14 cellular contexts compared by ENCODE assay signal in genomic region chr4:153131478-153132069, GRCh38.
A peak's percentile ranks its signal among the peaks of the same experiment; 100 is the strongest.
DNase-seq lines count a peak whose midpoint lies in the region; ATAC-seq and TF ChIP-seq lines count a peak whose summit lies in the region.
"Had no signal": no experiment of that assay in that cellular context is flagged by ENCODE, and none has a peak within 500 bp of the region (broad histone marks: within the 10 kb centered on the region; RNA-seq: fewer than 3 reads in every experiment).

No MANE protein-coding gene starts in this region.

- no peaks in the 10 kb centered on the region for H3F3A ChIP-seq in PC-3 (ENCODE audit: low read length, unreplicated experiment)

- no peak overlapping the region for H3K27ac Mint-ChIP-seq in activated CD8-positive, alpha-beta T cell treated with anti-CD3 and anti-CD28 coated beads for 36 hours
- H3K27ac Mint-ChIP-seq in activated CD8-positive, alpha-beta T cell treated with anti-CD3 and anti-CD28 coated beads, Interleukin-2, amount 10 ng/mL, durations not matched to agents 7 days and 5 days: no peak overlapping the region
- no peak overlapping the region for H3K27ac Mint-ChIP-seq in type B pancreatic cell
- H3K27ac Mint-ChIP-seq: stimulated activated naive CD8-positive, alpha-beta T cell treated with anti-CD3 and anti-CD28 coated beads, Interleukin-15, Interleukin-2, amounts not matched to agents 100 ng/mL and 50 ng/mL, for 24 hours had no signal

- intact Hi-C loops in activated CD8-positive, alpha-beta T cell treated with anti-CD3 and anti-CD28 coated beads for 36 hours (cut with micrococcal nuclease): no loop called here
- intact Hi-C loops in PC-3 (cut with micrococcal nuclease): no loop called here

- peaks cover 6% of the 10 kb centered on the region for H3K27me3 Mint-ChIP-seq in activated CD8-positive, alpha-beta T cell treated with anti-CD3 and anti-CD28 coated beads for 36 hours
- H3K27me3 Mint-ChIP-seq in activated CD8-positive, alpha-beta T cell treated with anti-CD3 and anti-CD28 coated beads, Interleukin-2, amount 10 ng/mL, durations not matched to agents 7 days and 5 days (ENCODE audit: low read depth): peaks cover 34% of the 10 kb centered on the region
- no peaks in the 10 kb centered on the region for H3K27me3 Mint-ChIP-seq in type B pancreatic cell

- TF ChIP-seq CTCF in activated CD8-positive, alpha-beta T cell treated with anti-CD3 and anti-CD28 coated beads for 36 hours (IDR thresholded peaks at IDR 0.05): peak; percentile 43
- peak; percentile 46; the same call in 1 of the 2 replicates for TF ChIP-seq CTCF in PC-3 (conservative IDR thresholded peaks at IDR 0.05; ENCODE audit: low read depth, low read length)
- no peak for TF ChIP-seq CTCF in foreskin fibroblast (IDR thresholded peaks at IDR 0.05; ENCODE audit: low read depth, low read length)
- peak; percentile 56 for TF ChIP-seq CTCF in type B pancreatic cell (conservative IDR thresholded peaks at IDR 0.05)

- H3K4me1 ChIP-seq in PC-3 (ENCODE audit: insufficient read depth, low read length) (no peaks in the 10 kb centered on the region), HAP-1 (peaks cover 7% of the 10 kb centered on the region)
- H3K4me1 ChIP-seq: Peyer's patch had no signal

- DNase-seq in activated CD8-positive, alpha-beta T cell treated with anti-CD3 and anti-CD28 coated beads for 36 hours: no peak
- no peak for DNase-seq in activated CD8-positive, alpha-beta T cell treated with anti-CD3 and anti-CD28 coated beads, Interleukin-2, amount 10 ng/mL, durations not matched to agents 7 days and 5 days
- DNase-seq in PC-3 (no peak), foreskin fibroblast (peak; percentile 57 to 80), type B pancreatic cell (ENCODE audit: extremely low spot score, unreplicated experiment) (no peak), HAP-1 (ENCODE audit: low spot score in 2 of 2) (no peak), left lobe of liver (ENCODE audit: low spot score) (no peak)
- DNase-seq: activated T-cell treated with anti-CD3 and anti-CD28 coated beads, Interleukin-2, amount 50 U/mL, for 48 hours; GDM1; left cardiac atrium; Peyer's patch; stimulated activated CD4-positive, alpha-beta T cell treated with anti-CD3 and anti-CD28 coated beads, Interleukin-2, amount 100 ng/mL, for 24 hours had no signal

- H3K9me3 Mint-ChIP-seq in activated CD8-positive, alpha-beta T cell treated with anti-CD3 and anti-CD28 coated beads for 36 hours: no peaks in the 10 kb centered on the region
- H3K9me3 Mint-ChIP-seq in activated CD8-positive, alpha-beta T cell treated with anti-CD3 and anti-CD28 coated beads, Interleukin-2, amount 10 ng/mL, durations not matched to agents 7 days and 5 days (ENCODE audit: insufficient read depth): peaks cover 10% of the 10 kb centered on the region
- no peaks in the 10 kb centered on the region for H3K9me3 Mint-ChIP-seq in type B pancreatic cell
- H3K9me3 Mint-ChIP-seq: stimulated activated naive CD8-positive, alpha-beta T cell treated with anti-CD3 and anti-CD28 coated beads, Interleukin-15, Interleukin-2, amounts not matched to agents 100 ng/mL and 50 ng/mL, for 24 hours had no signal

- H3K4me3 Mint-ChIP-seq in activated CD8-positive, alpha-beta T cell treated with anti-CD3 and anti-CD28 coated beads for 36 hours: no peak overlapping the region
- no peak overlapping the region for H3K4me3 Mint-ChIP-seq in activated CD8-positive, alpha-beta T cell treated with anti-CD3 and anti-CD28 coated beads, Interleukin-2, amount 10 ng/mL, durations not matched to agents 7 days and 5 days
- H3K4me3 Mint-ChIP-seq in type B pancreatic cell: no peak overlapping the region
- H3K4me3 Mint-ChIP-seq: stimulated activated naive CD8-positive, alpha-beta T cell treated with anti-CD3 and anti-CD28 coated beads, Interleukin-15, Interleukin-2, amounts not matched to agents 100 ng/mL and 50 ng/mL, for 24 hours had no signal

- H3K9me2 ChIP-seq in PC-3 (replicated peaks; ENCODE audit: low read length): no peaks in the 10 kb centered on the region

- H3K36me3 ChIP-seq in PC-3 (ENCODE audit: low read depth, low read length): no peaks in the 10 kb centered on the region
- no peaks in the 10 kb centered on the region for H3K36me3 ChIP-seq in HAP-1 (replicated peaks)
- H3K36me3 ChIP-seq: Peyer's patch had no signal

- no peak overlapping the region for H3K27ac ChIP-seq in PC-3 (ENCODE audit: low read length)
- H3K27ac ChIP-seq: Peyer's patch had no signal

- POLR2A ChIA-PET in activated CD8-positive, alpha-beta T cell treated with anti-CD3 and anti-CD28 coated beads for 36 hours (lab: Charles Lee): no interaction called here
- POLR2A ChIA-PET in activated CD8-positive, alpha-beta T cell treated with anti-CD3 and anti-CD28 coated beads, Interleukin-2, amount 10 ng/mL, durations not matched to agents 7 days and 5 days (lab: Charles Lee): interaction anchor here (0.5 kb wide), 1 partner anchor 27 kb away, joined by 3 read pairs; no protein-coding TSS in a partner anchor
- POLR2A ChIA-PET in PC-3 (lab: Charles Lee; ENCODE audit: unreplicated experiment): no interaction called here

- peaks cover 22% of the 10 kb centered on the region for H3K4me1 Mint-ChIP-seq in activated CD8-positive, alpha-beta T cell treated with anti-CD3 and anti-CD28 coated beads for 36 hours (ENCODE audit: low read depth)
- peaks cover 29% of the 10 kb centered on the region for H3K4me1 Mint-ChIP-seq in activated CD8-positive, alpha-beta T cell treated with anti-CD3 and anti-CD28 coated beads, Interleukin-2, amount 10 ng/mL, durations not matched to agents 7 days and 5 days (ENCODE audit: low read depth)
- H3K4me1 Mint-ChIP-seq in type B pancreatic cell (ENCODE audit: unreplicated experiment): peaks cover 9% of the 10 kb centered on the region

- no peak overlapping the region for H2AFZ ChIP-seq in PC-3 (ENCODE audit: low read length)

- BruUV-seq in PC-3 (replicated peaks; lab: Mats Ljungman, UMichigan): no TSS peak

- H3K4me2 ChIP-seq in PC-3 (ENCODE audit: low read length): no peak overlapping the region

- H4K20me1 ChIP-seq in PC-3 (ENCODE audit: low read length): no peaks in the 10 kb centered on the region

- H3K27me3 ChIP-seq in PC-3 (ENCODE audit: low read length) (no peaks in the 10 kb centered on the region), HAP-1 (ENCODE audit: low read depth) (no peaks in the 10 kb centered on the region)
- H3K27me3 ChIP-seq: Peyer's patch had no signal

- CTCF ChIA-PET in activated CD8-positive, alpha-beta T cell treated with anti-CD3 and anti-CD28 coated beads for 36 hours (lab: Charles Lee): interaction anchor here (0.9 to 4.4 kb wide), 10 partner anchors 11 to 512 kb away, joined by 3 to 39 read pairs (median 4); no protein-coding TSS in a partner anchor
- CTCF ChIA-PET in activated CD8-positive, alpha-beta T cell treated with anti-CD3 and anti-CD28 coated beads, Interleukin-2, amount 10 ng/mL, durations not matched to agents 7 days and 5 days (lab: Charles Lee): interaction anchor here (1.0 to 2.1 kb wide), 5 partner anchors 11 to 48 kb away, joined by 3 to 8 read pairs (median 5); no protein-coding TSS in a partner anchor
- CTCF ChIA-PET in PC-3 (lab: Charles Lee): no interaction called here

- H3K79me2 ChIP-seq in PC-3 (ENCODE audit: low read length): no peaks in the 10 kb centered on the region

- no peak overlapping the region for H3K9ac ChIP-seq in PC-3 (ENCODE audit: low read length)

- in situ Hi-C loops in HAP-1 (cut with MboI; ENCODE audit: low sequenced_read_pairs): no loop called here

- H3K36me3 Mint-ChIP-seq in activated CD8-positive, alpha-beta T cell treated with anti-CD3 and anti-CD28 coated beads for 36 hours (ENCODE audit: low read depth): no peaks in the 10 kb centered on the region
- no peaks in the 10 kb centered on the region for H3K36me3 Mint-ChIP-seq in activated CD8-positive, alpha-beta T cell treated with anti-CD3 and anti-CD28 coated beads, Interleukin-2, amount 10 ng/mL, durations not matched to agents 7 days and 5 days (ENCODE audit: low read depth)
- H3K36me3 Mint-ChIP-seq in type B pancreatic cell: no peaks in the 10 kb centered on the region

- H3K4me3 ChIP-seq in PC-3 (ENCODE audit: low read length): no peak overlapping the region
- peak overlapping the region in 1 of 2 donors; percentile 26 for H3K4me3 ChIP-seq in foreskin fibroblast (ENCODE audit: low read depth in 1 of 2, low read length in 2 of 2)
- H3K4me3 ChIP-seq in HAP-1: no peak overlapping the region
- H3K4me3 ChIP-seq: Peyer's patch had no signal

- ATAC-seq in activated CD8-positive, alpha-beta T cell treated with anti-CD3 and anti-CD28 coated beads for 36 hours: no peak
- no peak for ATAC-seq in activated CD8-positive, alpha-beta T cell treated with anti-CD3 and anti-CD28 coated beads, Interleukin-2, amount 10 ng/mL, durations not matched to agents 7 days and 5 days
- ATAC-seq in PC-3: no peak
- no peak for ATAC-seq in left lobe of liver
- ATAC-seq in HG03457 (IDR thresholded peaks at IDR 0.05; ENCODE audit: unreplicated experiment): no peak
- ATAC-seq: left cardiac atrium had no signal

- H3K9me3 ChIP-seq in PC-3 (ENCODE audit: low read length): no peaks in the 10 kb centered on the region
- no peaks in the 10 kb centered on the region for H3K9me3 ChIP-seq in HAP-1
- H3K9me3 ChIP-seq: Peyer's patch had no signal

Comparison
In these comparisons a context has a peak if more than half of its experiments do, and no peak if none do; other contexts are left out.
1. DNase-seq: peak in foreskin fibroblast (2 of 2); none in activated CD8-positive, alpha-beta T cell treated with anti-CD3 and anti-CD28 coated beads for 36 hours (single experiment), activated CD8-positive, alpha-beta T cell treated with anti-CD3 and anti-CD28 coated beads, Interleukin-2, amount 10 ng/mL, durations not matched to agents 7 days and 5 days (single experiment), PC-3 (single experiment), type B pancreatic cell (single experiment), HAP-1 (0 of 2) and left lobe of liver (single experiment).